1 cellular context compared by ENCODE assay signal in the genomic region with DNA sequence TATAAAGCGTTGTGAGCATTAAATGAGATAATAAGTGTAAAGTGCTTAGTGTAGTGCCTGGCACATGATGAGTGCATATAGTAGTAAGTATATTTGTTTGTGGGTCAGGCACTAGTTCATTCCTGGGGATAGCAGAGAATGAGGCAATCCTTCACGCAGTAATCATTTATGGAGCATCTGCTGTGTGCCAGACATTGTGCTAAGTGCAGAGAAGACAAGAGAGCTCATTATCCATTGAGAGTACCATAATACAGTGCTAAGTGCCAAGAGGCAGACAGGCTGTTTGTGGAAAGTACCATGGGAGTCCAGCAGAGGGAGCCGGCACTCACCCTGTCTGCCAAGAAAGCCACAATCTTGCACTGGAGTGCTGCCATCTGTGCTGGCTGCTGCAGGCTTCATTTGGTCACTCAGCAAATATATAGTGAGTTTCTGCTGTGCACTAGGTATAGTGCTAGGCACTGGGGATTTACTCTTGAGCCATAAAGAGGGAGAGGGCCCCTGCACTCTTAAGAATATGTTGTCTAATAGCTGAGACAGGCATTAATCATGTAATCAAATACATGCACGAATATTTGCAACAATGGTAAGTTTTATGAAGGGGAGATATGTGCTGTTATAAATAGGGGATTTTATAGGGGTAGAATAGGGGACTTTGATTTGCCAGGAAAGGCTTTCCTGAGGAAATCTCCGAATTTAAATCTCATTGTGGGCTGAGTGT.
A peak's percentile ranks its signal among the peaks of the same experiment; 100 is the strongest.
TF ChIP-seq lines count a peak whose summit lies in the region.

No MANE protein-coding gene starts in this region.

TF ChIP-seq in SK-N-SH, 30 proteins besides CTCF, POLR2A, EP300 and RAD21 (continued from another document):
- no peak for TF ChIP-seq MEF2A (IDR thresholded peaks at IDR 0.05; ENCODE audit: borderline replicate concordance, low read depth)
- TF ChIP-seq USF2 (IDR thresholded peaks at IDR 0.05; ENCODE audit: borderline replicate concordance, low read depth, low read length), result no peak
- TF ChIP-seq YY1 (IDR thresholded peaks at IDR 0.05; ENCODE audit: low read depth), result no peak
- TF ChIP-seq SIN3A (IDR thresholded peaks at IDR 0.05; ENCODE audit: borderline replicate concordance, low read depth, low read length), result peak; percentile 46; the same call in 1 of the 2 replicates
- TF ChIP-seq FOXJ3 (CRISPR knock-in tag; IDR thresholded peaks at IDR 0.05), result no peak
- TF ChIP-seq FOSL2 (IDR thresholded peaks at IDR 0.05; ENCODE audit: borderline replicate concordance, low read depth), result no peak
- TF ChIP-seq, protein P1, sequence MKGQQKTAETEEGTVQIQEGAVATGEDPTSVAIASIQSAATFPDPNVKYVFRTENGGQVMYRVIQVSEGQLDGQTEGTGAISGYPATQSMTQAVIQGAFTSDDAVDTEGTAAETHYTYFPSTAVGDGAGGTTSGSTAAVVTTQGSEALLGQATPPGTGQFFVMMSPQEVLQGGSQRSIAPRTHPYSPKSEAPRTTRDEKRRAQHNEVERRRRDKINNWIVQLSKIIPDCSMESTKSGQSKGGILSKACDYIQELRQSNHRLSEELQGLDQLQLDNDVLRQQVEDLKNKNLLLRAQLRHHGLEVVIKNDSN (IDR thresholded peaks at IDR 0.05; ENCODE audit: borderline replicate concordance, low read depth), result no peak
- no peak for TF ChIP-seq GATA2 (CRISPR knock-in tag; IDR thresholded peaks at IDR 0.05)
- TF ChIP-seq FOXM1 (IDR thresholded peaks at IDR 0.05; ENCODE audit: low read depth), result no peak
- TF ChIP-seq SMC3 (IDR thresholded peaks at IDR 0.05; ENCODE audit: low read depth, low read length), result peak; percentile 74
- TF ChIP-seq CHD2 (IDR thresholded peaks at IDR 0.05; ENCODE audit: low read length, partially characterized antibody), result peak; percentile 51
- TF ChIP-seq, protein P2, sequence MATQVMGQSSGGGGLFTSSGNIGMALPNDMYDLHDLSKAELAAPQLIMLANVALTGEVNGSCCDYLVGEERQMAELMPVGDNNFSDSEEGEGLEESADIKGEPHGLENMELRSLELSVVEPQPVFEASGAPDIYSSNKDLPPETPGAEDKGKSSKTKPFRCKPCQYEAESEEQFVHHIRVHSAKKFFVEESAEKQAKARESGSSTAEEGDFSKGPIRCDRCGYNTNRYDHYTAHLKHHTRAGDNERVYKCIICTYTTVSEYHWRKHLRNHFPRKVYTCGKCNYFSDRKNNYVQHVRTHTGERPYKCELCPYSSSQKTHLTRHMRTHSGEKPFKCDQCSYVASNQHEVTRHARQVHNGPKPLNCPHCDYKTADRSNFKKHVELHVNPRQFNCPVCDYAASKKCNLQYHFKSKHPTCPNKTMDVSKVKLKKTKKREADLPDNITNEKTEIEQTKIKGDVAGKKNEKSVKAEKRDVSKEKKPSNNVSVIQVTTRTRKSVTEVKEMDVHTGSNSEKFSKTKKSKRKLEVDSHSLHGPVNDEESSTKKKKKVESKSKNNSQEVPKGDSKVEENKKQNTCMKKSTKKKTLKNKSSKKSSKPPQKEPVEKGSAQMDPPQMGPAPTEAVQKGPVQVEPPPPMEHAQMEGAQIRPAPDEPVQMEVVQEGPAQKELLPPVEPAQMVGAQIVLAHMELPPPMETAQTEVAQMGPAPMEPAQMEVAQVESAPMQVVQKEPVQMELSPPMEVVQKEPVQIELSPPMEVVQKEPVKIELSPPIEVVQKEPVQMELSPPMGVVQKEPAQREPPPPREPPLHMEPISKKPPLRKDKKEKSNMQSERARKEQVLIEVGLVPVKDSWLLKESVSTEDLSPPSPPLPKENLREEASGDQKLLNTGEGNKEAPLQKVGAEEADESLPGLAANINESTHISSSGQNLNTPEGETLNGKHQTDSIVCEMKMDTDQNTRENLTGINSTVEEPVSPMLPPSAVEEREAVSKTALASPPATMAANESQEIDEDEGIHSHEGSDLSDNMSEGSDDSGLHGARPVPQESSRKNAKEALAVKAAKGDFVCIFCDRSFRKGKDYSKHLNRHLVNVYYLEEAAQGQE (IDR thresholded peaks at IDR 0.05; ENCODE audit: low read depth, low read length), result no peak
- no peak for TF ChIP-seq JUND (IDR thresholded peaks at IDR 0.05)
- TF ChIP-seq, protein P3, sequence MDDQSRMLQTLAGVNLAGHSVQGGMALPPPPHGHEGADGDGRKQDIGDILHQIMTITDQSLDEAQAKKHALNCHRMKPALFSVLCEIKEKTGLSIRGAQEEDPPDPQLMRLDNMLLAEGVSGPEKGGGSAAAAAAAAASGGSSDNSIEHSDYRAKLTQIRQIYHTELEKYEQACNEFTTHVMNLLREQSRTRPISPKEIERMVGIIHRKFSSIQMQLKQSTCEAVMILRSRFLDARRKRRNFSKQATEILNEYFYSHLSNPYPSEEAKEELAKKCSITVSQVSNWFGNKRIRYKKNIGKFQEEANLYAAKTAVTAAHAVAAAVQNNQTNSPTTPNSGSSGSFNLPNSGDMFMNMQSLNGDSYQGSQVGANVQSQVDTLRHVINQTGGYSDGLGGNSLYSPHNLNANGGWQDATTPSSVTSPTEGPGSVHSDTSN (IDR thresholded peaks at IDR 0.05), result no peak
- peak; percentile 37; the same call in 1 of the 2 replicates for TF ChIP-seq RCOR1 (IDR thresholded peaks at IDR 0.05; ENCODE audit: low read length)
- TF ChIP-seq POLR2AphosphoS5 (IDR thresholded peaks at IDR 0.05; ENCODE audit: low read depth, low read length), result no peak
- no peak for TF ChIP-seq EZH2phosphoT487 (IDR thresholded peaks at IDR 0.05; ENCODE audit: borderline replicate concordance, low read depth)
